21 cellular contexts compared by ENCODE assay signal in the genomic region with DNA sequence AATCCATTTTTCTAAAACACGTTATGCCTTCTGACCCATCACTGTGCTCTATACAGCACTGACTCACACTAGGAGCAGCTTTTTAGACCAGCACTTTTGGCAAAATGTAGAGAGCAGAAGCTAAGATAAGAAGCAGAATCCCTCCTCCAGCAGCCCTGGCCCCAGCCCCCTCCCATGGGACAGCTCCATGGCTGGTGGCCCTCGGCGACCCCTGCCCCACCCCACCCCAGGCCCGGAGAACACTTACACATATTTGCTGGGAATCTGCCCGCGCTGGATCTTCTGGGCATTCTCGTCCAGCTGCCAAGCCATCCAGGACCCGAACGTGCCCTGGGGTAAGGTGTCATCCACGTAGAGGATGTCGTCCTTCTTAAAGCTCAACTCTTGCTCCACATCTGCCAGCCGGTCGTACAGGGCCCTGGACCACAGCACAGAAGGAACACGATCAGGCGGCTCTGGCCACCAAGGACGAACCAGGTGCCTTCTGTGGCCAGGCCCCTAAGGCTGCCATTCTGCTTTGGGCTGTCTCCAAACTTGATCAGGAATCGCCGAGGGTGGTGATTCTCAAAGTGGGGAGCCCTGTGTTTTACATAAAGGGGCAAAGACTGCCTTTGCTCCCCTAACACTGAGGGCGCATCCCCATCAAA.
"Had no signal": no experiment of that assay in that cellular context is flagged by ENCODE, and none has a peak within 500 bp of the region (broad histone marks: within the 10 kb centered on the region; RNA-seq: fewer than 3 reads in every experiment).

No MANE protein-coding gene starts in this region.

- ATAC-seq: K562 had no signal

- H3K9me3 Mint-ChIP-seq: IgD-negative memory B cell had no signal

- DNase-seq: Kasumi-1, MM.1S, NCI-H1092 treated with DMSO at 0.1 percent for 48 hours, NCI-H1436, NCI-H187, NCI-H2029, NCI-H2081 treated with DMSO at 0.1 percent for 48 hours, NCI-H2171, NCI-H226, NCI-H446, NCI-H510A, NCI-H524 treated with DMSO at 0.1 percent for 48 hours, NCI-H69, NCI-H774, Right ventricle myocardium superior, RPMI8226, SIG-M5, SK-N-SH had no signal

- H3K27ac ChIP-seq: KMS-11 had no signal

- H3K4me1 Mint-ChIP-seq: IgD-negative memory B cell had no signal

- H3K27me3 Mint-ChIP-seq: IgD-negative memory B cell had no signal

- H3K36me3 Mint-ChIP-seq: IgD-negative memory B cell had no signal

- H3K4me3 ChIP-seq: K562 had no signal

- H3K27ac Mint-ChIP-seq: IgD-negative memory B cell had no signal

- H3K9me3 ChIP-seq: SK-N-SH had no signal
